In genomic region chr12:105358789-105359188, GRCh38 we compare ENCODE assay signal across 10 cellular contexts. TPM values are rescaled to one million over a fixed set of nuclear protein-coding genes. Genes with fewer than 3 reads are reported as not detected.
DNase-seq lines count a peak whose midpoint lies in the region; ATAC-seq, FAIRE-seq and TF ChIP-seq lines count a peak whose summit lies in the region.
"Had no signal": no experiment of that assay in that cellular context is flagged by ENCODE, and none has a peak within 500 bp of the region (broad histone marks: within the 10 kb centered on the region; RNA-seq: fewer than 3 reads in every experiment).

No MANE protein-coding gene starts in this region.

- H3K4ac ChIP-seq in IMR-90 (ENCODE audit: low read depth, low read length): no peak overlapping the region

- TF ChIP-seq CTCF in IMR-90 (conservative IDR thresholded peaks at IDR 0.05; ENCODE audit: low read depth, low read length): no peak

- no peak overlapping the region for H3K18ac ChIP-seq in IMR-90 (ENCODE audit: low read depth, low read length)

- no CpG with 5 or more reads among the region's 7 CpGs for WGBS in IMR-90 (ENCODE audit: extremely low coverage in 2 of 2, insufficient read length in 1 of 2), 2 experiments

- H3K23ac ChIP-seq in IMR-90 (ENCODE audit: low read depth, low read length): 0 out of 2 replicates have a peak overlapping the region, but pooled peaks have one; percentile 56

- dilution Hi-C loops in IMR-90 (cut with HindIII; ENCODE audit: low sequenced_read_pairs, unreplicated experiment): no loop called here

- TF ChIP-seq RAD21 in IMR-90 (IDR thresholded peaks at IDR 0.05; ENCODE audit: low read length): no peak

- peaks cover 6% of the 10 kb centered on the region for H3K36me3 ChIP-seq in IMR-90 (ENCODE audit: control insufficient read depth, insufficient read depth, low read length)

- DNase-seq in GM12892 (ENCODE audit: insufficient read length): no peak
- DNase-seq in IMR-90: no peak
- no peak for DNase-seq in left lobe of liver (ENCODE audit: low spot score)
- DNase-seq in GM19238 (ENCODE audit: insufficient read length, low spot score): no peak
- no peak for DNase-seq in posterior vena cava (ENCODE audit: low spot score)
- DNase-seq in HT-29 (ENCODE audit: low spot score): no peak
- DNase-seq in kidney tubule cell (ENCODE audit: low spot score): no peak

- H2BK120ac ChIP-seq in IMR-90 (ENCODE audit: low read depth, low read length): no peak overlapping the region

- no peak overlapping the region for H2AFZ ChIP-seq in IMR-90 (replicated peaks; ENCODE audit: low read length, poor library complexity)

- no peaks in the 10 kb centered on the region for H3K27me3 ChIP-seq in IMR-90 (ENCODE audit: control insufficient read depth, insufficient read depth, low read length)

- H2BK15ac ChIP-seq in IMR-90 (ENCODE audit: low read depth, low read length): no peak overlapping the region

- peak; percentile 73 for FAIRE-seq in GM12892 (lab: Jason Lieb, UNC)
- FAIRE-seq: D721Med had no signal

- CTCF ChIA-PET in IMR-90 (lab: Yijun Ruan, JAX): interaction anchor here (0.6 kb wide), 1 partner anchor 15 kb away, joined by 3 read pairs; no protein-coding TSS in a partner anchor

- H4K8ac ChIP-seq in IMR-90 (ENCODE audit: low read depth in 2 of 2, low read length in 2 of 2): peak overlapping the region in 1 of 2 experiments; percentile 20; a peak in 1 of 4 replicates

- no TSS peak for BruUV-seq in IMR-90 (replicated peaks; lab: Mats Ljungman, UMichigan)

- no peak overlapping the region for H3K9ac ChIP-seq in IMR-90 (ENCODE audit: low read depth, low read length)

- H3K27ac ChIP-seq in IMR-90 (ENCODE audit: insufficient read depth, low read length): no peak overlapping the region

- peaks cover 51% of the 10 kb centered on the region for H4K20me1 ChIP-seq in IMR-90 (ENCODE audit: insufficient read depth, low read length)

- peaks cover 23% of the 10 kb centered on the region for H3K9me1 ChIP-seq in IMR-90 (ENCODE audit: insufficient read depth, low read length)

- no peak overlapping the region for H3K56ac ChIP-seq in IMR-90 (ENCODE audit: extremely low read depth, insufficient read depth, low read length)

- H2AK9ac ChIP-seq in IMR-90 (replicated peaks; ENCODE audit: low read depth, low read length, poor library complexity): no peak overlapping the region

- in situ Hi-C loops in IMR-90 (cut with MboI; ENCODE audit: low sequenced_read_pairs): no loop called here

- no peak overlapping the region for H3K4me3 ChIP-seq in IMR-90 (ENCODE audit: insufficient read depth, low read depth, low read length)

- no peaks in the 10 kb centered on the region for H3K9me3 ChIP-seq in IMR-90 (ENCODE audit: control insufficient read depth, insufficient read depth, low read length)

- no peak overlapping the region for H2BK20ac ChIP-seq in IMR-90 (ENCODE audit: low read depth, low read length)

- POLR2A ChIA-PET in IMR-90 (lab: Charles Lee; ENCODE audit: unreplicated experiment): no interaction called here

- intact Hi-C loops in IMR-90 (cut with micrococcal nuclease) (no loop called here), posterior vena cava (cut with DNase I) (loop anchor here in 1 of 2 donors (5.0 kb wide), 1 partner anchor 36 kb away; no protein-coding TSS in a partner anchor)

- peak overlapping the region; percentile 35; the same call in 1 of the 2 replicates for H4K91ac ChIP-seq in IMR-90 (ENCODE audit: insufficient read depth, low read depth, low read length)

- H4K5ac ChIP-seq in IMR-90 (ENCODE audit: low read depth, low read length): no peak overlapping the region

- TF ChIP-seq POLR2A in GM12892 (IDR thresholded peaks at IDR 0.05; ENCODE audit: low read depth, low read length) (no peak; the same call in 1 of the 2 replicates), IMR-90 (IDR thresholded peaks at IDR 0.05; ENCODE audit: low read depth, low read length) (no peak)

- no peak overlapping the region for H3K14ac ChIP-seq in IMR-90 (replicated peaks; ENCODE audit: low read depth, low read length)

- H3K79me1 ChIP-seq in IMR-90 (ENCODE audit: low read depth in 1 of 2, low read length in 2 of 2): peaks cover 37 to 80% of the 10 kb centered on the region in 2 experiments

- no peak overlapping the region for H3K4me2 ChIP-seq in IMR-90 (ENCODE audit: low read depth, low read length)

- H2BK5ac ChIP-seq in IMR-90 (ENCODE audit: low read depth, low read length, poor library complexity, severe bottlenecking): peak overlapping the region; percentile 20

- peak; percentile 54 for ATAC-seq in GM21423 (IDR thresholded peaks at IDR 0.05; ENCODE audit: unreplicated experiment)
- no peak for ATAC-seq in IMR-90 (ENCODE audit: low read depth)
- peak; percentile 24 for ATAC-seq in left lobe of liver
- ATAC-seq: stimulated activated effector memory CD8-positive, alpha-beta T cell treated with anti-CD3 and anti-CD28 coated beads, Interleukin-12 subunit alpha, Interleukin-12 subunit beta, amount 100 ng/mL, for 72 hours had no signal

- H2AK5ac ChIP-seq in IMR-90 (ENCODE audit: low read depth, low read length): peak overlapping the region; percentile 31

- H3K4me1 ChIP-seq in IMR-90 (ENCODE audit: control insufficient read depth, insufficient read depth, low read length): peaks cover 16% of the 10 kb centered on the region

TF ChIP-seq in IMR-90, 13 proteins besides CTCF, POLR2A, EP300 and RAD21:
- TF ChIP-seq MXI1 (IDR thresholded peaks at IDR 0.05; ENCODE audit: borderline replicate concordance, low read depth, low read length): no peak
- no peak for TF ChIP-seq ELK1 (IDR thresholded peaks at IDR 0.05; ENCODE audit: borderline replicate concordance, low read depth, low read length)
- TF ChIP-seq SMC3 (IDR thresholded peaks at IDR 0.05; ENCODE audit: low read depth, low read length): no peak
- TF ChIP-seq CEBPB (IDR thresholded peaks at IDR 0.05; ENCODE audit: low read depth, low read length): no peak
- TF ChIP-seq MAFK (IDR thresholded peaks at IDR 0.05; ENCODE audit: low read depth, low read length): no peak
- no peak for TF ChIP-seq CHD1 (IDR thresholded peaks at IDR 0.05; ENCODE audit: low read depth, low read length)
- no peak for TF ChIP-seq RCOR1 (IDR thresholded peaks at IDR 0.05; ENCODE audit: insufficient replicate concordance, low read length)
- no peak for TF ChIP-seq USF2 (IDR thresholded peaks at IDR 0.05; ENCODE audit: low read depth, low read length)
- no peak for TF ChIP-seq RFX5 (IDR thresholded peaks at IDR 0.05; ENCODE audit: low read depth, low read length)
- no peak for TF ChIP-seq NFE2L2 (IDR thresholded peaks at IDR 0.05; ENCODE audit: low read depth, low read length)
- TF ChIP-seq MAZ (IDR thresholded peaks at IDR 0.05; ENCODE audit: borderline replicate concordance, low read depth, low read length): no peak
TF ChIP-seq in IMR-90: peak in this region for 0.

RNA-seq across cellular contexts. Expression of gene C12orf75, which starts 28.3 kb away (rescaled TPM):
- 131 TPM for polyA plus RNA-seq in GM12892 (2012; ENCODE audit: missing spikeins)
- total RNA-seq in IMR-90 (2012; rRNA removed) (145 and 216 TPM in 2 replicates), left lobe of liver (1.4 TPM), posterior vena cava (100 to 1,000 TPM; 120 to 138 TPM)
- polyA plus RNA-seq in IMR-90 (2012; rRNA removed): 264 and 278 TPM in 2 replicates
- 100 and 104 TPM in 2 replicates for polyA plus RNA-seq in IMR-90 (2012; cell fraction: cytosol; rRNA removed)
- polyA plus RNA-seq in IMR-90 (2012; cell fraction: nucleus; rRNA removed; ENCODE audit: low replicate concordance): 23.5 and 101 TPM in 2 replicates
- 81.9 and 94.0 TPM in 2 replicates for total RNA-seq in HT-29 (2014; rRNA removed; shearing (Covaris generic))

Comparison
In these comparisons a context has a peak if more than half of its experiments do, and no peak if none do; other contexts are left out.
1. RNA of gene C12orf75, which starts 28.3 kb away (total RNA-seq): 145 to 216 TPM in IMR-90, 120 to 138 TPM in posterior vena cava and 81.9 to 94.0 TPM in HT-29; 1.4 TPM in left lobe of liver (single experiment); every median in the first group is over 10 times any median in the second.